9 cellular contexts compared by ENCODE assay signal in the genomic region with DNA sequence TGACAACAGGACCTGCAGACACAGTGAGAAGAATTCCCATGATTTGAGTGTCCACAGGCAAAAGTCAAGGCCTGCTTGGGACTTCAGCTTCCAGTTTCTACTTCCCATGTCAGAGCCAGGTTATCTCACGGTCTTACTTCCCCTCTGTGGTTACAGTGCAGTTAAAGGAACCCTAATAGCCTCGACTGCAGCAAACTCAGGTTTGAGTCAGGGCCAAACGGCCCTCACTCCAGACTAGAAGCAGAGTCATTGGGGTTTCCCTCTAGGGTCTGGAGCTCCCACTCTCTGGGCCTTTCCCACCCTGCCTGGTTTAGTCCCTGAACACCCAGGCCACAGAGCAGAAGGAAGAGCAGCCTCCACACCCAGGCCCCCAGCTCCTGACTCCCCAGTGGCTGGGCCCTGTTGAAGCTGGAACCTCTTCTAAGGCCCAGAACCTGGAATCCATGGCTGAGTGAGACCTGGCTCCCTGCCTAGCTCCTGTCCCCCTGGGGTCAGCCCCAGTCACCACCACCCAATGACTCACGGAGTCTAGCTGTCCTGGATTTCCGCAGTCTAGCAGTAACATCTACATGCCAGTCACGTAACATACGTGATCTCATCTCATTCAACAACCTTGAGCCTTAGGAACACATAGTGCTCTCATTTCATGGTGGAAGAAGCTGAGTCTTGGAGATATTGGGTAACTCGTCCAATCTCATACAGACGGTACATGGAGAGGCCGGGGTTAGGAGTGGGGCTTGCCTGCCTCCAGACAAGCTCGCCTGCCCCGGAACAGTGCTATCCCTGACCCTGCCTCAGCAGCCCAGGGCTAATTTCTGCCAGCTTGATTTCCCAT.
DNase-seq lines count a peak whose midpoint lies in the region; ATAC-seq lines count a peak whose summit lies in the region.
"Had no signal": no experiment of that assay in that cellular context is flagged by ENCODE, and none has a peak within 500 bp of the region (broad histone marks: within the 10 kb centered on the region; RNA-seq: fewer than 3 reads in every experiment).

No MANE protein-coding gene starts in this region.

- ATAC-seq in GM21786 (IDR thresholded peaks at IDR 0.05; ENCODE audit: unreplicated experiment) (peak; percentile 45), HG03039 (IDR thresholded peaks at IDR 0.05; ENCODE audit: unreplicated experiment) (no peak)
- ATAC-seq: naive thymus-derived CD8-positive, alpha-beta T cell had no signal

- DNase-seq in NOMO-1 (lab: John Stamatoyannopoulos, UW; ENCODE audit: unreplicated experiment in 2 of 2) = peak; percentile 74 to 96
- peak; percentile 52 for DNase-seq in globus pallidus (ENCODE audit: low spot score)
- DNase-seq in superior temporal gyrus (ENCODE audit: extremely low spot score) = peak; percentile 23
- no peak for DNase-seq in NCI-H2171 (lab: John Stamatoyannopoulos, UW)
- no peak for DNase-seq in NCI-H446 treated with DMSO at 0.1 percent for 48 hours (lab: John Stamatoyannopoulos, UW)
- DNase-seq: activated CD8-positive, alpha-beta memory T cell treated with anti-CD3 and anti-CD28 coated beads for 24 hours; naive thymus-derived CD8-positive, alpha-beta T cell had no signal

Comparison
In these comparisons a context has a peak if more than half of its experiments do, and no peak if none do; other contexts are left out.
1. DNase-seq: peak in NOMO-1 (2 of 2), globus pallidus (single experiment) and superior temporal gyrus (single experiment); none in NCI-H2171 (single experiment) and NCI-H446 treated with DMSO at 0.1 percent for 48 hours (single experiment).